ENCODE assay signal across 30 cellular contexts in genomic region chr6:167993169-167993568, GRCh38. TPM values are rescaled to one million over a fixed set of nuclear protein-coding genes. Genes with fewer than 3 reads are reported as not detected.
A peak's percentile ranks its signal among the peaks of the same experiment; 100 is the strongest.
DNase-seq lines count a peak whose midpoint lies in the region; ATAC-seq and TF ChIP-seq lines count a peak whose summit lies in the region.
"Had no signal": no experiment of that assay in that cellular context is flagged by ENCODE, and none has a peak within 500 bp of the region (broad histone marks: within the 10 kb centered on the region; RNA-seq: fewer than 3 reads in every experiment).

No MANE protein-coding gene starts in this region.

- intact Hi-C loops in activated CD8-positive, alpha-beta T cell treated with anti-CD3 and anti-CD28 coated beads for 36 hours (cut with micrococcal nuclease), result no loop called here

- H3K4me1 Mint-ChIP-seq in activated CD8-positive, alpha-beta T cell treated with anti-CD3 and anti-CD28 coated beads for 36 hours (ENCODE audit: low read depth), result peaks cover 2% of the 10 kb centered on the region
- H3K4me1 Mint-ChIP-seq: activated naive CD4-positive, alpha-beta T cell treated with anti-CD3 and anti-CD28 coated beads, Interleukin-2, amount 50 U/mL, for 24 hours; activated T-helper 17 cell treated with anti-CD3 and anti-CD28 coated beads, Interleukin-2, amount 50 U/mL, for 72 hours; endodermal cell had no signal

- TF ChIP-seq CTCF in activated CD8-positive, alpha-beta T cell treated with anti-CD3 and anti-CD28 coated beads for 36 hours (IDR thresholded peaks at IDR 0.05), result no peak
- TF ChIP-seq CTCF in right atrium auricular region (IDR thresholded peaks at IDR 0.05), result no peak

- no peak overlapping the region for H3K4me3 Mint-ChIP-seq in activated CD8-positive, alpha-beta T cell treated with anti-CD3 and anti-CD28 coated beads for 36 hours
- H3K4me3 Mint-ChIP-seq: activated naive CD4-positive, alpha-beta T cell treated with anti-CD3 and anti-CD28 coated beads, Interleukin-2, amount 50 U/mL, for 24 hours; activated T-helper 17 cell treated with anti-CD3 and anti-CD28 coated beads, Interleukin-2, amount 50 U/mL, for 72 hours; endodermal cell; H9; IgD-negative memory B cell; nephron progenitor cell; stimulated activated naive CD8-positive, alpha-beta T cell treated with anti-CD3 and anti-CD28 coated beads, Interleukin-15, Interleukin-2, amounts not matched to agents 100 ng/mL and 50 ng/mL, for 24 hours; T-cell had no signal

- H3K36me3 Mint-ChIP-seq in activated CD8-positive, alpha-beta T cell treated with anti-CD3 and anti-CD28 coated beads for 36 hours (ENCODE audit: low read depth), result peaks cover 3% of the 10 kb centered on the region
- H3K36me3 Mint-ChIP-seq: activated naive CD4-positive, alpha-beta T cell treated with anti-CD3 and anti-CD28 coated beads, Interleukin-2, amount 50 U/mL, for 24 hours; T-cell had no signal

- ATAC-seq in activated CD8-positive, alpha-beta T cell treated with anti-CD3 and anti-CD28 coated beads for 36 hours, result no peak
- ATAC-seq in HG03439 (IDR thresholded peaks at IDR 0.05; ENCODE audit: unreplicated experiment) (no peak), HG02623 (IDR thresholded peaks at IDR 0.05; ENCODE audit: unreplicated experiment) (no peak), GM18520 (IDR thresholded peaks at IDR 0.05; ENCODE audit: unreplicated experiment) (no peak)
- ATAC-seq: activated T-helper 17 cell treated with anti-CD3 and anti-CD28 coated beads, Interleukin-2, amount 50 U/mL, for 72 hours; T-cell had no signal

- H3K9me3 Mint-ChIP-seq in activated CD8-positive, alpha-beta T cell treated with anti-CD3 and anti-CD28 coated beads for 36 hours, result peaks cover 5% of the 10 kb centered on the region
- H3K9me3 Mint-ChIP-seq: activated naive CD4-positive, alpha-beta T cell treated with anti-CD3 and anti-CD28 coated beads, Interleukin-2, amount 50 U/mL, for 24 hours; activated T-helper 17 cell treated with anti-CD3 and anti-CD28 coated beads, Interleukin-2, amount 50 U/mL, for 72 hours; stimulated activated naive CD8-positive, alpha-beta T cell treated with anti-CD3 and anti-CD28 coated beads, Interleukin-15, Interleukin-2, amounts not matched to agents 100 ng/mL and 50 ng/mL, for 24 hours; T-cell had no signal

- peaks cover 2% of the 10 kb centered on the region for H3K27me3 Mint-ChIP-seq in activated CD8-positive, alpha-beta T cell treated with anti-CD3 and anti-CD28 coated beads for 36 hours
- H3K27me3 Mint-ChIP-seq: activated T-helper 17 cell treated with anti-CD3 and anti-CD28 coated beads, Interleukin-2, amount 50 U/mL, for 72 hours had no signal

- H3K9me3 ChIP-seq in right atrium auricular region (no peaks in the 10 kb centered on the region), skeletal muscle tissue (ENCODE audit: control insufficient read depth in 3 of 3, low read length in 3 of 3) (no peaks in the 10 kb centered on the region)
- H3K9me3 ChIP-seq: Caco-2, SJSA1, tibial artery had no signal

- no peak overlapping the region for H3K9ac ChIP-seq in skeletal muscle tissue (ENCODE audit: low read depth in 1 of 3, low read length in 3 of 3)
- H3K9ac ChIP-seq: parathyroid adenoma had no signal

- H3K4me3 ChIP-seq in right atrium auricular region (no peak overlapping the region), skeletal muscle tissue (ENCODE audit: low read length in 3 of 3) (no peak overlapping the region)
- H3K4me3 ChIP-seq: lung, SJSA1, tibial artery had no signal

- H3K27ac ChIP-seq in right atrium auricular region (no peak overlapping the region), skeletal muscle tissue (ENCODE audit: low read depth, low read length) (peak overlapping the region; percentile 28)
- H3K27ac ChIP-seq: parathyroid adenoma, SJSA1, tibial artery had no signal

- POLR2A ChIA-PET in activated CD8-positive, alpha-beta T cell treated with anti-CD3 and anti-CD28 coated beads for 36 hours (lab: Charles Lee), result no interaction called here

- peak overlapping the region; percentile 42 for H3K27ac Mint-ChIP-seq in activated CD8-positive, alpha-beta T cell treated with anti-CD3 and anti-CD28 coated beads for 36 hours
- H3K27ac Mint-ChIP-seq: activated naive CD4-positive, alpha-beta T cell treated with anti-CD3 and anti-CD28 coated beads, Interleukin-2, amount 50 U/mL, for 24 hours; activated T-helper 17 cell treated with anti-CD3 and anti-CD28 coated beads, Interleukin-2, amount 50 U/mL, for 72 hours; endodermal cell; H9; nephron progenitor cell; stimulated activated naive CD8-positive, alpha-beta T cell treated with anti-CD3 and anti-CD28 coated beads, Interleukin-15, Interleukin-2, amounts not matched to agents 100 ng/mL and 50 ng/mL, for 24 hours; T-cell had no signal

- H3K4me1 ChIP-seq in right atrium auricular region, result peaks cover 0 to 7% of the 10 kb centered on the region in 2 donors
- H3K4me1 ChIP-seq in skeletal muscle tissue (ENCODE audit: control insufficient read depth in 3 of 3, insufficient read depth in 3 of 3, low read length in 3 of 3), result peaks cover 0 to 11% (median 2%) of the 10 kb centered on the region in 3 donors
- H3K4me1 ChIP-seq: Caco-2, parathyroid adenoma, SJSA1, tibial artery had no signal

- no peaks in the 10 kb centered on the region for H3K27me3 ChIP-seq in right atrium auricular region
- peaks cover 0 to 4% (median 0%) of the 10 kb centered on the region in 3 donors for H3K27me3 ChIP-seq in skeletal muscle tissue (ENCODE audit: control insufficient read depth in 3 of 3, insufficient read depth in 3 of 3, low read length in 3 of 3)
- H3K27me3 ChIP-seq: SJSA1 had no signal

- no peaks in the 10 kb centered on the region for H3K36me3 ChIP-seq in right atrium auricular region
- no peaks in the 10 kb centered on the region for H3K36me3 ChIP-seq in skeletal muscle tissue (ENCODE audit: control insufficient read depth in 3 of 3, insufficient read depth in 3 of 3, low read length in 3 of 3)
- H3K36me3 ChIP-seq: SJSA1, tibial artery had no signal

- DNase-seq in activated CD8-positive, alpha-beta T cell treated with anti-CD3 and anti-CD28 coated beads for 36 hours, result no peak
- DNase-seq in fibroblast of peridontal ligament (ENCODE audit: extremely low read depth), result peak; percentile 10
- peak; percentile 64 for DNase-seq in right atrium auricular region (ENCODE audit: low spot score)
- DNase-seq: activated CD4-positive, CD25-positive, alpha-beta regulatory T cell; activated CD8-positive, alpha-beta memory T cell treated with anti-CD3 and anti-CD28 coated beads, Interleukin-2, amount 50 U/mL, for 4 hours; amygdala; Caco-2; cortex of kidney; DMS79 treated with DMSO at 0.1 percent for 48 hours; endodermal cell; GF-D8; H9; kidney; NCI-H187; NCI-H2171 treated with DMSO at 0.1 percent for 48 hours; NCI-H526 treated with DMSO at 0.1 percent for 48 hours; nephron progenitor cell; T-cell; tibial artery had no signal

- CTCF ChIA-PET in activated CD8-positive, alpha-beta T cell treated with anti-CD3 and anti-CD28 coated beads for 36 hours (lab: Charles Lee), result no interaction called here

RNA-seq across cellular contexts. Expression of gene KIF25, which starts 4.3 kb away (rescaled TPM):
- total RNA-seq in activated CD8-positive, alpha-beta T cell treated with anti-CD3 and anti-CD28 coated beads for 36 hours, result not detected
- not detected for total RNA-seq in right atrium auricular region
- not detected for total RNA-seq in skeletal muscle tissue
- total RNA-seq: Caco-2, kidney, SJSA1, T-cell had no signal
